Comparison of ENCODE assay signal across 8 cellular contexts in the genomic region with DNA sequence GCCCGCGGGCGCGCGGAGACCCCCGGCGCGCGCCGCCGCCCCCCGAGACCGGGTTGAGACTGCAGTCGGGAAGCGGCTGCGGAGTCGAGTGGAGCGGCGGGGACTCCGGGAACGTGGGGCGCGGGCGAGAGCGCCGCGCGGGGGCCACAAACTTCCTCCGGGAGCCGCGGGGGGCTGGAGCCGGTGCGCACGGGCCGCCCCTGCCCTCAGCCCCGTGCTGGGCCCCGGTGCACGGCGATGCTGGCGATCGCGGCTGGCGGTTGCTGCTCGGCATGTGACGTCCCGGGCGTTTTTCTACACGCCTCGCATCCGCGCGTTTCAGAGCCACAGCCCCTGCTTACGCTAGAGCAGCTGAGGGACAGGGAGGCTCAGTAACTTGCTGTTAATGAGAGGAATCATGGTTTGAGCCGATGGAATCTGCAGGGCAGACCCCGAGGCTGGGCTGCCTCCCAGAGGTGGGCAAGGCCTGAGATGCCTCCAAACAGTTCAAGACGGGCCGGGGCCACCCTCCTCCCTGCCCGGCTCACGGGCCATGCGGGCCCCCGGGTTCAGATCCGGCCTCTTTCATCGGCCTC. TPM values are rescaled to one million over a fixed set of nuclear protein-coding genes. Genes with fewer than 3 reads are reported as not detected.
DNase-seq lines count a peak whose midpoint lies in the region; ATAC-seq and TF ChIP-seq lines count a peak whose summit lies in the region.

No MANE protein-coding gene starts in this region.

- DNase-seq in CD1c-positive myeloid dendritic cell (ENCODE audit: extremely low spot score) (peak; percentile 26), fibroblast of gingiva (ENCODE audit: low read depth) (peak; percentile 25), neural crest cell (ENCODE audit: low read depth, low spot score) (no peak), uterus (peak in 1 of 2 donors; percentile 33), NCI-H1092 treated with DMSO at 0.1 percent for 48 hours (lab: John Stamatoyannopoulos, UW) (no peak)
- peak; percentile 67 for DNase-seq in activated CD8-positive, alpha-beta memory T cell treated with anti-CD3 and anti-CD28 coated beads, Interleukin-2, amount 10 ng/mL, durations not matched to agents 7 days and 5 days

- ATAC-seq in GM21423 (IDR thresholded peaks at IDR 0.05; ENCODE audit: unreplicated experiment) = peak; percentile 14
- ATAC-seq in activated CD8-positive, alpha-beta memory T cell treated with anti-CD3 and anti-CD28 coated beads, Interleukin-2, amount 10 ng/mL, durations not matched to agents 7 days and 5 days = peak; percentile 7

- TF ChIP-seq POLR2A in uterus (IDR thresholded peaks at IDR 0.05) = no peak

- H3K4me3 ChIP-seq in uterus = peak overlapping the region; percentile 31 to 85

- intact Hi-C loops in uterus (cut with DNase I; ENCODE audit: low total_unique reads) = no loop called here

- no peaks in the 10 kb centered on the region for H3K36me3 Mint-ChIP-seq in activated CD8-positive, alpha-beta memory T cell treated with anti-CD3 and anti-CD28 coated beads, Interleukin-2, amount 10 ng/mL, durations not matched to agents 7 days and 5 days
- peaks cover 4% of the 10 kb centered on the region for H3K36me3 Mint-ChIP-seq in neural crest cell (ENCODE audit: low read depth)

- no peaks in the 10 kb centered on the region for H3K9me3 Mint-ChIP-seq in activated CD8-positive, alpha-beta memory T cell treated with anti-CD3 and anti-CD28 coated beads, Interleukin-2, amount 10 ng/mL, durations not matched to agents 7 days and 5 days (ENCODE audit: low read depth)
- no peaks in the 10 kb centered on the region for H3K9me3 Mint-ChIP-seq in neural crest cell

- peak overlapping the region; percentile 79 for H3K4me3 Mint-ChIP-seq in activated CD8-positive, alpha-beta memory T cell treated with anti-CD3 and anti-CD28 coated beads, Interleukin-2, amount 10 ng/mL, durations not matched to agents 7 days and 5 days
- peak overlapping the region; percentile 92 for H3K4me3 Mint-ChIP-seq in neural crest cell

- H3K36me3 ChIP-seq in KOPT-K1 (ENCODE audit: insufficient read depth, low read length) (peaks cover 31% of the 10 kb centered on the region), uterus (no peaks in the 10 kb centered on the region)

- H3K9me3 ChIP-seq in KOPT-K1 (ENCODE audit: insufficient read depth, low read length, poor library complexity, severe bottlenecking) (no peaks in the 10 kb centered on the region), uterus (no peaks in the 10 kb centered on the region)

- no peaks in the 10 kb centered on the region for H3K27me3 ChIP-seq in uterus

- no peaks in the 10 kb centered on the region for H3K27me3 Mint-ChIP-seq in activated CD8-positive, alpha-beta memory T cell treated with anti-CD3 and anti-CD28 coated beads, Interleukin-2, amount 10 ng/mL, durations not matched to agents 7 days and 5 days
- H3K27me3 Mint-ChIP-seq in neural crest cell (ENCODE audit: low read depth) = no peaks in the 10 kb centered on the region

- H3K4me1 ChIP-seq in uterus = peaks cover 0 to 6% of the 10 kb centered on the region in 2 donors

- TF ChIP-seq CTCF in neural crest cell (conservative IDR thresholded peaks at IDR 0.05) = no peak
- no peak for TF ChIP-seq CTCF in uterus (IDR thresholded peaks at IDR 0.05)

- peaks cover 33% of the 10 kb centered on the region for H3K4me1 Mint-ChIP-seq in activated CD8-positive, alpha-beta memory T cell treated with anti-CD3 and anti-CD28 coated beads, Interleukin-2, amount 10 ng/mL, durations not matched to agents 7 days and 5 days
- H3K4me1 Mint-ChIP-seq in neural crest cell = peaks cover 44% of the 10 kb centered on the region

- CTCF ChIA-PET in activated CD8-positive, alpha-beta memory T cell treated with anti-CD3 and anti-CD28 coated beads, Interleukin-2, amount 10 ng/mL, durations not matched to agents 7 days and 5 days (lab: Charles Lee) = interaction anchor here (0.6 to 1.8 kb wide), 7 partner anchors 27 to 905 kb away, joined by 3 to 8 read pairs (median 4); no protein-coding TSS in a partner anchor

- H3K27ac ChIP-seq in KOPT-K1 (ENCODE audit: low read depth, low read length, poor library complexity, severe bottlenecking) (peak overlapping the region; percentile 62), uterus (peak overlapping the region; percentile 62 to 79)

- peak overlapping the region; percentile 66 for H3K27ac Mint-ChIP-seq in activated CD8-positive, alpha-beta memory T cell treated with anti-CD3 and anti-CD28 coated beads, Interleukin-2, amount 10 ng/mL, durations not matched to agents 7 days and 5 days
- H3K27ac Mint-ChIP-seq in neural crest cell (ENCODE audit: unreplicated experiment) = peak overlapping the region; percentile 71

RNA-seq across cellular contexts. Expression of a gene that starts 0.5 kb away (rescaled TPM):
- 10 to 100 TPM; 20.0 to 26.9 TPM for total RNA-seq in activated CD8-positive, alpha-beta memory T cell treated with anti-CD3 and anti-CD28 coated beads, Interleukin-2, amount 10 ng/mL, durations not matched to agents 7 days and 5 days
- total RNA-seq in neural crest cell = 40.7 and 41.4 TPM in 2 replicates
- total RNA-seq in uterus = 10 to 100 TPM in 1 of 4 donors, 1 to 10 TPM in 1, under 1 TPM in 2; 0.29 to 20.2 (median 4.0) TPM

RNA-seq across cellular contexts. Expression of a gene that starts 50.0 kb away (rescaled TPM):
- total RNA-seq in activated CD8-positive, alpha-beta memory T cell treated with anti-CD3 and anti-CD28 coated beads, Interleukin-2, amount 10 ng/mL, durations not matched to agents 7 days and 5 days = 1 to 10 TPM; 4.5 to 7.7 TPM
- 13.3 and 13.5 TPM in 2 replicates for total RNA-seq in neural crest cell
- total RNA-seq in uterus = 1 to 10 TPM; 1.0 to 6.1 (median 3.3) TPM

Comparison
In these comparisons a context has a peak if more than half of its experiments do, and no peak if none do; other contexts are left out.
1. DNase-seq: peak in CD1c-positive myeloid dendritic cell (single experiment), activated CD8-positive, alpha-beta memory T cell treated with anti-CD3 and anti-CD28 coated beads, Interleukin-2, amount 10 ng/mL, durations not matched to agents 7 days and 5 days (single experiment) and fibroblast of gingiva (single experiment); none in neural crest cell (single experiment) and NCI-H1092 treated with DMSO at 0.1 percent for 48 hours (single experiment).